ENCODE assay signal across 21 cellular contexts in genomic region chr18:49651033-49651432, GRCh38.
DNase-seq lines count a peak whose midpoint lies in the region; ATAC-seq and TF ChIP-seq lines count a peak whose summit lies in the region.
"Had no signal": no experiment of that assay in that cellular context is flagged by ENCODE, and none has a peak within 500 bp of the region (broad histone marks: within the 10 kb centered on the region; RNA-seq: fewer than 3 reads in every experiment).

No MANE protein-coding gene starts in this region.

- DNase-seq in islet precursor cell (peak; percentile 38), mucosa of gallbladder (ENCODE audit: low spot score) (peak; percentile 53), gastrocnemius medialis (peak in 1 of 2 donors; percentile 66), ureter (ENCODE audit: low spot score) (peak; percentile 22), AG08395 (ENCODE audit: low spot score) (no peak), KG1 (lab: John Stamatoyannopoulos, UW) (no peak), 8988T (no peak)
- DNase-seq: AML-193; CD4-positive, alpha-beta T cell; Karpas-422; NCI-H1092; NCI-H1417 treated with DMSO at 0.1 percent for 48 hours; NCI-H187; NCI-H2081 treated with DMSO at 0.1 percent for 48 hours; NCI-H2171; NCI-H226; NCI-H510A; NCI-H69; SIG-M5 had no signal

- peaks cover 20 to 35% of the 10 kb centered on the region in 2 donors for H3K4me1 ChIP-seq in gastrocnemius medialis
- H3K4me1 ChIP-seq: BLaER1 treated with 17β-estradiol and CSF1 and Interleukin-3, amounts not matched to agents 10 nM and 100 nM had no signal

- ATAC-seq in gastrocnemius medialis, result peak in 1 of 2 donors; percentile 8

- H3K9me3 ChIP-seq in gastrocnemius medialis, result no peaks in the 10 kb centered on the region
- H3K9me3 ChIP-seq: BLaER1 treated with 17β-estradiol and CSF1 and Interleukin-3, amounts not matched to agents 10 nM and 100 nM had no signal

- no peaks in the 10 kb centered on the region for H3K27me3 ChIP-seq in gastrocnemius medialis
- H3K27me3 ChIP-seq: BLaER1 treated with 17β-estradiol and CSF1 and Interleukin-3, amounts not matched to agents 10 nM and 100 nM had no signal

- intact Hi-C loops in gastrocnemius medialis (cut with DNase I; ENCODE audit: low total_unique reads), result no loop called here

- no peaks in the 10 kb centered on the region for H3K36me3 ChIP-seq in gastrocnemius medialis
- H3K36me3 ChIP-seq: BLaER1 treated with 17β-estradiol and CSF1 and Interleukin-3, amounts not matched to agents 10 nM and 100 nM had no signal

- no peak overlapping the region for H3K4me3 ChIP-seq in gastrocnemius medialis
- H3K4me3 ChIP-seq: BLaER1 treated with 17β-estradiol and CSF1 and Interleukin-3, amounts not matched to agents 10 nM and 100 nM had no signal

- in situ Hi-C loops in gastrocnemius medialis (cut with MboI; ENCODE audit: low sequenced_read_pairs in 4 of 4), result no loop called here

- no peak for TF ChIP-seq CTCF in gastrocnemius medialis (IDR thresholded peaks at IDR 0.05 in 4 of 5, conservative IDR thresholded peaks at IDR 0.05 in 1 of 5)

- H3K27ac ChIP-seq in gastrocnemius medialis, result peak overlapping the region in 3 of 4 donors; percentile 36 to 77 (median 49)
- H3K27ac ChIP-seq: BLaER1 treated with 17β-estradiol and CSF1 and Interleukin-3, amounts not matched to agents 10 nM and 100 nM; HL-60 had no signal

- no peak for TF ChIP-seq POLR2A in gastrocnemius medialis (IDR thresholded peaks at IDR 0.05)

Comparison
In these comparisons a context has a peak if more than half of its experiments do, and no peak if none do; other contexts are left out.
1. DNase-seq: peak in islet precursor cell (single experiment), mucosa of gallbladder (single experiment) and ureter (single experiment); none in AG08395 (single experiment), KG1 (single experiment) and 8988T (single experiment).